Comparison of ENCODE assay signal across 40 cellular contexts in the genomic region with DNA sequence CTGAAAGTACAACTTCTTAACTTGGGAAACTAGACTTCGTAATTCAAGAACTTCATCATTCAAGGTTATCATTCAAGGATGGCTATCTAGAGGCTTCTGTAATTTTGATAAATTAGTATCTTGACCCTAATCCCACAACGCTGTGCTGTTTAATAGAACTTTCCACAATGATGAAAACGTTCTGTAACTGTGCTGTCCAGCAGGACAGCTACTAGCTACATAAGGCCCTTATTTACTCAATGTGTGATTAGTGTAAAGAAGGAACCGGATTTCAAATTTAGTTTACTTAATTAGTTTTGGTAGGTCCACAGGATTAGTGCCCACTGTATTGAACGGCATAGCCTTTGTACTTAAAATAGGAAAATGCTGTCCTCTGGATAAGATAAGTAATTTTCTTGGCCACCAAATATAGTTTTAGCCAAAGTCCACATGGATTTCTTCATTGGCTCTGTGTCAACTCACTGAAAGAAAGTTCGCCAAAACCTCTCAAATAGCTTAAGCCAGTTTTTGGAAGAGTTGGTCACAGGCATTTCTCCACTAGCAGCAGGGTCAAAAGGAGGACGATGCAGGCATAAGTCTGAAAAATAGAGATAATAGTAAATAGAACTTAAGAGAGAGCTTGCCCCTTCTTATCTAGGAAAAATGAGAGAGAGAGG. TPM values are rescaled to one million over a fixed set of nuclear protein-coding genes. Genes with fewer than 3 reads are reported as not detected.
"Had no signal": no experiment of that assay in that cellular context is flagged by ENCODE, and none has a peak within 500 bp of the region (broad histone marks: within the 10 kb centered on the region; RNA-seq: fewer than 3 reads in every experiment).

No MANE protein-coding gene starts in this region.

- H3K36me3 Mint-ChIP-seq: activated CD8-positive, alpha-beta memory T cell treated with anti-CD3 and anti-CD28 coated beads, Interleukin-2, amount 10 ng/mL, durations not matched to agents 7 days and 5 days had no signal

- H3K4me3 Mint-ChIP-seq: activated B cell treated with CpG ODN at 0.5 μM for 24 hours; activated CD4-positive, alpha-beta memory T cell treated with anti-CD3 and anti-CD28 coated beads, Interleukin-2, amount 10 ng/mL, durations not matched to agents 7 days and 5 days; activated CD8-positive, alpha-beta memory T cell treated with anti-CD3 and anti-CD28 coated beads, Interleukin-2, amount 10 ng/mL, durations not matched to agents 7 days and 5 days; activated naive CD8-positive, alpha-beta T cell treated with anti-CD3 and anti-CD28 coated beads for 36 hours had no signal

- H3K27ac Mint-ChIP-seq: activated B cell treated with CpG ODN at 0.5 μM for 24 hours; activated CD4-positive, alpha-beta memory T cell treated with anti-CD3 and anti-CD28 coated beads, Interleukin-2, amount 10 ng/mL, durations not matched to agents 7 days and 5 days; activated CD8-positive, alpha-beta memory T cell treated with anti-CD3 and anti-CD28 coated beads, Interleukin-2, amount 10 ng/mL, durations not matched to agents 7 days and 5 days; activated naive CD8-positive, alpha-beta T cell treated with anti-CD3 and anti-CD28 coated beads for 36 hours had no signal

- H3K27ac ChIP-seq: KMS-11, Peyer's patch, VCaP had no signal

- H3K4me3 ChIP-seq: Peyer's patch had no signal

- H3K4me1 Mint-ChIP-seq: activated B cell treated with CpG ODN at 0.5 μM for 24 hours; activated CD4-positive, alpha-beta memory T cell treated with anti-CD3 and anti-CD28 coated beads, Interleukin-2, amount 10 ng/mL, durations not matched to agents 7 days and 5 days; activated CD8-positive, alpha-beta memory T cell treated with anti-CD3 and anti-CD28 coated beads, Interleukin-2, amount 10 ng/mL, durations not matched to agents 7 days and 5 days; activated naive CD8-positive, alpha-beta T cell treated with anti-CD3 and anti-CD28 coated beads for 36 hours had no signal

- H3K36me3 ChIP-seq: Peyer's patch had no signal

- DNase-seq: activated B cell treated with CpG ODN at 0.5 μM for 24 hours; activated CD4-positive, alpha-beta memory T cell treated with anti-CD3 and anti-CD28 coated beads, Interleukin-2, amount 10 ng/mL, durations not matched to agents 7 days and 5 days; activated CD4-positive, alpha-beta T cell treated with anti-CD3 and anti-CD28 coated beads for 4 hours; activated CD4-positive, alpha-beta T cell treated with anti-CD3 and anti-CD28 coated beads, Interleukin-2, amount 50 U/mL, for 1 hour; activated CD4-positive, CD25-positive, alpha-beta regulatory T cell treated with anti-CD3 and anti-CD28 coated beads, Interleukin-2, amount 50 U/mL, for 72 hours; activated CD8-positive, alpha-beta memory T cell treated with anti-CD3 and anti-CD28 coated beads for 24 hours; activated CD8-positive, alpha-beta memory T cell treated with anti-CD3 and anti-CD28 coated beads, Interleukin-2, amount 10 ng/mL, durations not matched to agents 7 days and 5 days; activated CD8-positive, alpha-beta memory T cell treated with anti-CD3 and anti-CD28 coated beads, Interleukin-2, amount 50 U/mL, for 48 hours; activated effector memory CD4-positive, alpha-beta T cell treated with anti-CD3 and anti-CD28 coated beads, Interleukin-2, amount 50 U/mL, for 16 hours; activated naive CD4-positive, alpha-beta T cell; activated naive CD4-positive, alpha-beta T cell treated with anti-CD3 and anti-CD28 coated beads, Interleukin-2, amount 50 U/mL, for 16 hours; activated naive CD8-positive, alpha-beta T cell treated with anti-CD3 and anti-CD28 coated beads for 36 hours; activated T-cell treated with anti-CD3 and anti-CD28 coated beads, Interleukin-2, amount 50 U/mL, for 48 hours; amniotic stem cell; aorta; caudate nucleus; MM.1S; MV-4-11; NCI-H1092; NCI-H1417; NCI-H146; NCI-H187; NCI-H2029 treated with DMSO at 0.1 percent for 48 hours; NCI-H2107; NCI-H2171; NCI-H510A; NCI-H526; NCI-H748 treated with DMSO at 0.1 percent for 48 hours; NK-92 treated with Interleukin-12 subunit alpha and Interleukin-12 subunit beta, amount 100 ng/mL, for 24 hours; PC-3; Peyer's patch; RPMI8226; SIG-M5; SW 1271; T-helper 1 cell; T-helper 2 cell; T-helper 9 cell had no signal

- ATAC-seq: activated CD8-positive, alpha-beta memory T cell treated with anti-CD3 and anti-CD28 coated beads, Interleukin-2, amount 10 ng/mL, durations not matched to agents 7 days and 5 days; PC-3; SK-N-SH treated with all-trans-retinoic acid at 6 μM for 48 hours had no signal

- H3K4me1 ChIP-seq: Peyer's patch had no signal

- H3K27me3 ChIP-seq: Peyer's patch had no signal

- H3K4me2 ChIP-seq: KMS-11 had no signal

- H3K9ac ChIP-seq: KMS-11 had no signal

RNA-seq across cellular contexts. Expression of a gene that starts 17.3 kb away (rescaled TPM):
- total RNA-seq: activated B cell treated with CpG ODN at 0.5 μM for 24 hours, PC-3 had no signal
